ENCODE assay signal across 1 cellular context in the genomic region with DNA sequence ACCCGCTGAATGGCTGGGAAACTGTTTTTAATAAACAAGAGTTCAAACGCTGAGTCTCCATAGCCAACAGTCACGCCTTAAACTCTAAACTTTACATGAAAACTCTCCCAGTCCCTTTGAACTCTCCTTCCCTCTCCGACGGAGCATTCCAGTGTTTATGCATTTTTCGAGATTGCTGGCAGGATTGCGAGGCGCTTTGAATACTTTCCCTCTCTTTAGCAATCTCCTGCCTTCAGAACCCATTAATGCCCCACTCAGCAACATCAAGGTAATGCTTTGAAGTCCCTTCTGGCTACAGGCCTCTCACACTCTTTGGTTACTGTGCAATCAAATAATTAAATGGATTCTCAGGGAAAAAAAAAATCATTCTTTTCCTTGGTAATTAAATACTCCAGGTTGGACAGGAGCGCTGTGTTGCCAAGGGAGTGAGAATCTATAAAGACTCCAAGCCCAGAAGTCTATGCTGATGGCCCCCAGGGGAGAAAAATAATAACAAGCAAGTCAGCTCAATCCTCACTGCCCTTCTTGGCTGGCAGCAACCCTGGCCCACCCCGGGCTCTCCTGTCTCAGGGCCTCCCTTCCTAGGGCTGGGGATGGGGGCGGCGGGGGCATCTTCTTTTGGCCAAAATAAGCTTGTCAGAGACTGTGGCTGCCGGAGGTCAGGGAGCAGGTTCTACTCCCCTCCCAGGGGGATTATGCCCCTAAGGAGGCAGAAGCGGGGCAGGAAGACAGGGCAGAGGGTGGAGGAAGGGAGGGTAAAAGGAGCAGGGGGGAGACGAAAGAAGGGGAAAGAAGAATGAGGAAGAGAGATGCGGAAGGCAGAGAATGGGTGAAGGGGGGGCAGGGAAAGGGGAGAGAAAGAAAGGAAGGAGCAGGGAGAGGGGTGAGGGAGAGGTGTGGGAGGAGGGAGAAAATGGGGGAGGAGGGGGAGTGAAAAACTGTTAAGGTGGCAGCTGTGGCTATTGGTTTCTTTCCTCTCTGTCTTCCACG.
TF ChIP-seq lines count a peak whose summit lies in the region.

No MANE protein-coding gene starts in this region.

TF ChIP-seq in H1, 55 proteins besides CTCF, POLR2A, EP300 and RAD21:
- TF ChIP-seq EGR1 (IDR thresholded peaks at IDR 0.05; ENCODE audit: borderline replicate concordance, low read depth, low read length) (peak; percentile 34; the same call in 1 of the 2 replicates), HDAC2 (IDR thresholded peaks at IDR 0.05; ENCODE audit: borderline replicate concordance in 1 of 2, low read depth in 2 of 2, low read length in 2 of 2) (no peak), TBP (IDR thresholded peaks at IDR 0.05; ENCODE audit: low read depth, low read length) (no peak), KDM4A (IDR thresholded peaks at IDR 0.05; ENCODE audit: low read depth, low read length, severe bottlenecking) (no peak), NANOG (IDR thresholded peaks at IDR 0.05; ENCODE audit: insufficient read depth, low read depth, low read length, poor library complexity, severe bottlenecking) (peak; percentile 70)
